Comparison of ENCODE assay signal across 27 cellular contexts in the genomic region with DNA sequence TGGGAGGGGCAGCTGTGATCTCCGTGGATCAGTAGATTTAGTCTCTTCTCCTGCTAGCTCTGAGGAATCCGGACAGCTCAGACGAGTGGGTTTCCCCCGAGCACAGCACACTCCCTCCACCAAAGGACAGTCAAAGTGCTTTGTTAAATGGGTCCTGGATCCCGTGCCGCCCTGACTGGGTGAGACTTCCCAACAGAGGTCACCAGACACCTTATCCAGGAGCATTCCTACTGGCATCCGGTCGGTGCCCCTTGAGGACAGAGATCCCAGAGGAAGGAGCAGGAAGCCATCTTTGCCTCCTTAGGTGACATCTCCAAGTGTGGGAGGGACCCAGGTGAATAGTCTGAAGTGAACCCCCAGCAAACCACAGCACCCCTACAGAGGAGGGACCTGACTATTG.
"Had no signal": no experiment of that assay in that cellular context is flagged by ENCODE, and none has a peak within 500 bp of the region (broad histone marks: within the 10 kb centered on the region; RNA-seq: fewer than 3 reads in every experiment).

No MANE protein-coding gene starts in this region.

- DNase-seq: colonic mucosa; cortex of kidney; effector CD8-positive, alpha-beta T cell; effector memory CD8-positive, alpha-beta T cell; endodermal cell; erythroblast; esophagus squamous epithelium; foreskin fibroblast; foreskin melanocyte; gastrocnemius medialis; glutamatergic neuron; head of caudate nucleus; heart right ventricle; hippocampal formation; kidney glomerular epithelial cell; left ventricle myocardium inferior; lower lobe of right lung; mesenchymal stem cell; mucosa of descending colon; naive B cell had no signal

- H3K36me3 Mint-ChIP-seq: mesothelial cell of epicardium, naive B cell had no signal

- FAIRE-seq: endometrium, islet of Langerhans, keratinocyte had no signal

- H3K27ac Mint-ChIP-seq: dendritic cell treated with granulocyte-macrophage colony-stimulating factor and Interleukin-4, amounts not matched to agents 40 ng/mL and 50 ng/mL, for 4 days; effector memory CD8-positive, alpha-beta T cell; endodermal cell; mesothelial cell of epicardium; naive B cell had no signal

- H3K27me3 Mint-ChIP-seq: dendritic cell treated with granulocyte-macrophage colony-stimulating factor and Interleukin-4, amounts not matched to agents 40 ng/mL and 50 ng/mL, for 4 days; effector memory CD8-positive, alpha-beta T cell; naive B cell had no signal

- H3K27ac ChIP-seq: colonic mucosa, epithelial cell of prostate, esophagus squamous epithelium, gastrocnemius medialis, heart right ventricle, left ventricle myocardium inferior, lower lobe of right lung had no signal

- H3K4me3 ChIP-seq: colonic mucosa, esophagus squamous epithelium, gastrocnemius medialis, heart right ventricle, left ventricle myocardium inferior, lower lobe of right lung, mucosa of descending colon had no signal

- H3K4me3 Mint-ChIP-seq: dendritic cell treated with granulocyte-macrophage colony-stimulating factor and Interleukin-4, amounts not matched to agents 40 ng/mL and 50 ng/mL, for 4 days; effector memory CD8-positive, alpha-beta T cell; endodermal cell; mesothelial cell of epicardium; naive B cell had no signal

- H3K9me3 ChIP-seq: colonic mucosa, esophagus squamous epithelium, gastrocnemius medialis, left ventricle myocardium inferior, lower lobe of right lung, mucosa of descending colon had no signal

- ATAC-seq: effector memory CD8-positive, alpha-beta T cell; esophagus mucosa; gastrocnemius medialis; heart right ventricle; lower lobe of right lung; mucosa of descending colon had no signal

- H3K9me3 Mint-ChIP-seq: endodermal cell, mesothelial cell of epicardium had no signal

- H3K4me1 ChIP-seq: colonic mucosa, esophagus squamous epithelium, gastrocnemius medialis, heart right ventricle, left ventricle myocardium inferior, lower lobe of right lung had no signal

- H3K27me3 ChIP-seq: colonic mucosa, esophagus squamous epithelium, gastrocnemius medialis, heart right ventricle had no signal

- H3K4me1 Mint-ChIP-seq: endodermal cell, mesothelial cell of epicardium, naive B cell had no signal

- H3K36me3 ChIP-seq: colonic mucosa, esophagus squamous epithelium, gastrocnemius medialis, heart right ventricle, left ventricle myocardium inferior, lower lobe of right lung had no signal
